ENCODE assay signal across 21 cellular contexts in genomic region chr2:69848186-69848790, GRCh38.
"Had no signal": no experiment of that assay in that cellular context is flagged by ENCODE, and none has a peak within 500 bp of the region (broad histone marks: within the 10 kb centered on the region; RNA-seq: fewer than 3 reads in every experiment).

No MANE protein-coding gene starts in this region.

- H3K27me3 Mint-ChIP-seq: activated CD4-positive, alpha-beta memory T cell treated with anti-CD3 and anti-CD28 coated beads for 36 hours; activated CD8-positive, alpha-beta memory T cell treated with anti-CD3 and anti-CD28 coated beads, Interleukin-2, amount 10 ng/mL, durations not matched to agents 7 days and 5 days; activated naive CD4-positive, alpha-beta T cell treated with anti-CD3 and anti-CD28 coated beads, Interleukin-2, amount 10 ng/mL, durations not matched to agents 7 days and 5 days; central memory CD8-positive, alpha-beta T cell; natural killer cell treated with Interleukin-12 subunit alpha and Interleukin-12 subunit beta and Interleukin-15 and Interleukin-18, amount 100 ng/mL, for 72 hours had no signal

- H3K27me3 ChIP-seq: esophagus squamous epithelium, suprapubic skin, upper lobe of left lung had no signal

- DNase-seq: activated CD4-positive, alpha-beta memory T cell treated with anti-CD3 and anti-CD28 coated beads for 36 hours; activated CD4-positive, alpha-beta T cell treated with anti-CD3 and anti-CD28 coated beads for 1 hour; activated CD8-positive, alpha-beta memory T cell treated with anti-CD3 and anti-CD28 coated beads, Interleukin-2, amount 10 ng/mL, durations not matched to agents 7 days and 5 days; activated naive CD4-positive, alpha-beta T cell treated with anti-CD3 and anti-CD28 coated beads, Interleukin-2, amount 10 ng/mL, durations not matched to agents 7 days and 5 days; activated T-cell treated with anti-CD3 and anti-CD28 coated beads, Interleukin-2, amount 50 U/mL, for 1 hour; amniotic stem cell; esophagus squamous epithelium; foreskin fibroblast; glutamatergic neuron; kidney glomerular epithelial cell; left ventricle myocardium superior; nucleus accumbens; posterior cingulate gyrus; right cardiac atrium; stimulated activated naive CD8-positive, alpha-beta T cell treated with anti-CD3 and anti-CD28 coated beads, Interleukin-15, Interleukin-2, amounts not matched to agents 100 U/mL and 50 U/mL, for 24 hours; upper lobe of left lung had no signal

- ATAC-seq: activated CD8-positive, alpha-beta memory T cell treated with anti-CD3 and anti-CD28 coated beads, Interleukin-2, amount 10 ng/mL, durations not matched to agents 7 days and 5 days; left ventricle myocardium superior; natural killer cell treated with Interleukin-12 subunit alpha and Interleukin-12 subunit beta and Interleukin-15 and Interleukin-18, amount 100 ng/mL, for 72 hours; right cardiac atrium; stimulated activated naive CD8-positive, alpha-beta T cell treated with anti-CD3 and anti-CD28 coated beads, Interleukin-15, Interleukin-2, amounts not matched to agents 100 U/mL and 50 U/mL, for 24 hours had no signal

- H3K27ac ChIP-seq: coronary artery, esophagus squamous epithelium, skin epidermis, suprapubic skin, upper lobe of left lung had no signal

- H3K4me3 Mint-ChIP-seq: activated CD4-positive, alpha-beta memory T cell treated with anti-CD3 and anti-CD28 coated beads for 36 hours; activated CD8-positive, alpha-beta memory T cell treated with anti-CD3 and anti-CD28 coated beads, Interleukin-2, amount 10 ng/mL, durations not matched to agents 7 days and 5 days; activated naive CD4-positive, alpha-beta T cell treated with anti-CD3 and anti-CD28 coated beads, Interleukin-2, amount 10 ng/mL, durations not matched to agents 7 days and 5 days; central memory CD8-positive, alpha-beta T cell; natural killer cell treated with Interleukin-12 subunit alpha and Interleukin-12 subunit beta and Interleukin-15 and Interleukin-18, amount 100 ng/mL, for 72 hours had no signal

- H3K9me3 Mint-ChIP-seq: activated CD4-positive, alpha-beta memory T cell treated with anti-CD3 and anti-CD28 coated beads for 36 hours; activated naive CD4-positive, alpha-beta T cell treated with anti-CD3 and anti-CD28 coated beads, Interleukin-2, amount 10 ng/mL, durations not matched to agents 7 days and 5 days; central memory CD8-positive, alpha-beta T cell; natural killer cell treated with Interleukin-12 subunit alpha and Interleukin-12 subunit beta and Interleukin-15 and Interleukin-18, amount 100 ng/mL, for 72 hours had no signal

- H3K9me3 ChIP-seq: esophagus squamous epithelium, suprapubic skin, upper lobe of left lung had no signal

- H3K4me1 Mint-ChIP-seq: activated CD8-positive, alpha-beta memory T cell treated with anti-CD3 and anti-CD28 coated beads, Interleukin-2, amount 10 ng/mL, durations not matched to agents 7 days and 5 days; activated naive CD4-positive, alpha-beta T cell treated with anti-CD3 and anti-CD28 coated beads, Interleukin-2, amount 10 ng/mL, durations not matched to agents 7 days and 5 days; central memory CD8-positive, alpha-beta T cell had no signal

- H3K27ac Mint-ChIP-seq: activated CD4-positive, alpha-beta memory T cell treated with anti-CD3 and anti-CD28 coated beads for 36 hours; activated CD8-positive, alpha-beta memory T cell treated with anti-CD3 and anti-CD28 coated beads, Interleukin-2, amount 10 ng/mL, durations not matched to agents 7 days and 5 days; activated naive CD4-positive, alpha-beta T cell treated with anti-CD3 and anti-CD28 coated beads, Interleukin-2, amount 10 ng/mL, durations not matched to agents 7 days and 5 days; natural killer cell treated with Interleukin-12 subunit alpha and Interleukin-12 subunit beta and Interleukin-15 and Interleukin-18, amount 100 ng/mL, for 72 hours had no signal

- H3K4me1 ChIP-seq: esophagus squamous epithelium, suprapubic skin, upper lobe of left lung had no signal

- H3K4me3 ChIP-seq: coronary artery, esophagus squamous epithelium, skin epidermis, suprapubic skin, upper lobe of left lung had no signal
